ENCODE assay signal across 8 cellular contexts in genomic region chr2:38602136-38602731, GRCh38. TPM values are rescaled to one million over a fixed set of nuclear protein-coding genes. Genes with fewer than 3 reads are reported as not detected.
DNase-seq lines count a peak whose midpoint lies in the region; ATAC-seq, FAIRE-seq and TF ChIP-seq lines count a peak whose summit lies in the region.

No MANE protein-coding gene starts in this region.

- H3K79me1 ChIP-seq in H1 (ENCODE audit: low read depth, low read length), result no peaks in the 10 kb centered on the region

- peak overlapping the region in 1 of 3 donors; percentile 66 for H3K27ac Mint-ChIP-seq in IgD-negative memory B cell
- H3K27ac Mint-ChIP-seq in activated CD8-positive, alpha-beta T cell treated with anti-CD3 and anti-CD28 coated beads, Interleukin-2, amount 10 ng/mL, durations not matched to agents 7 days and 5 days, result peak overlapping the region; percentile 81

- H3K4ac ChIP-seq in H1 (replicated peaks; ENCODE audit: insufficient read length, low read depth, low read length), result no peak overlapping the region

- peak overlapping the region; percentile 82 to 93 (median 84) for H3K9ac ChIP-seq in H1 (replicated peaks in 1 of 4; ENCODE audit: extremely low read depth in 1 of 4, low read depth in 3 of 4, low read length in 3 of 4)
- peak overlapping the region in 4 of 5 donors; percentile 76 to 92 (median 86) for H3K9ac ChIP-seq in subcutaneous abdominal adipose tissue (ENCODE audit: low read length in 5 of 5)

- no peak overlapping the region for H2BK120ac ChIP-seq in H1 (replicated peaks; ENCODE audit: low read depth, low read length)

- peaks cover 0 to 9% (median 3%) of the 10 kb centered on the region in 4 experiments; a peak in 3 of 7 replicates for H3K4me1 ChIP-seq in H1 (replicated peaks in 1 of 4; ENCODE audit: control insufficient read depth in 3 of 4, insufficient read depth in 4 of 4, low read length in 3 of 4)
- H3K4me1 ChIP-seq in subcutaneous abdominal adipose tissue (ENCODE audit: control insufficient read depth in 5 of 5, insufficient read depth in 5 of 5, low read length in 5 of 5), result peaks cover 2 to 45% (median 36%) of the 10 kb centered on the region in 5 donors

- no peaks in the 10 kb centered on the region for H3K27me3 ChIP-seq in H1 (replicated peaks in 1 of 4; ENCODE audit: control insufficient read depth in 3 of 4, extremely low read depth in 1 of 4, insufficient read depth in 3 of 4, low read length in 3 of 4)
- H3K27me3 ChIP-seq in subcutaneous abdominal adipose tissue (ENCODE audit: control insufficient read depth in 5 of 5, insufficient read depth in 4 of 5, low read length in 5 of 5), result no peaks in the 10 kb centered on the region

- H3K4me3 ChIP-seq in AG10803 (ENCODE audit: low read length) (peak overlapping the region; percentile 80), H1 (ENCODE audit: extremely low read depth in 1 of 4, insufficient read depth in 2 of 4, low read depth in 3 of 4, low read length in 4 of 4) (peak overlapping the region; percentile 80 to 94 (median 84)), subcutaneous abdominal adipose tissue (ENCODE audit: low read depth in 1 of 5, low read length in 5 of 5) (peak overlapping the region; percentile 68 to 94 (median 88))

- peaks cover 4% of the 10 kb centered on the region; the same call in 1 of the 2 replicates for H3K23me2 ChIP-seq in H1 (ENCODE audit: low read depth, low read length)

- POLR2A ChIA-PET in activated CD8-positive, alpha-beta T cell treated with anti-CD3 and anti-CD28 coated beads, Interleukin-2, amount 10 ng/mL, durations not matched to agents 7 days and 5 days (lab: Charles Lee), result interaction anchor here (0.6 to 9.1 kb wide), 14 partner anchors 10 to 151 kb away, joined by 3 to 85 read pairs (median 4); partner anchors contain the start of genes GALM and SRSF7
- POLR2A ChIA-PET in H1 (lab: Charles Lee; ENCODE audit: partially characterized antibody), result interaction anchor here (0.6 to 21.1 kb wide), 26 partner anchors 9 to 248 kb away, joined by 3 to 334 read pairs (median 4); partner anchors contain the start of genes GALM and SRSF7

- peak overlapping the region; percentile 91 for H3K27ac ChIP-seq in H1 (ENCODE audit: low read depth, low read length)
- peak overlapping the region; percentile 90 for H3K27ac ChIP-seq in subcutaneous abdominal adipose tissue (ENCODE audit: low read depth, low read length)

- peak overlapping the region; percentile 77 to 81 for H3K4me2 ChIP-seq in H1 (ENCODE audit: insufficient read depth in 1 of 2, low read depth in 2 of 2, low read length in 2 of 2)

- TF ChIP-seq RAD21 in H1 (IDR thresholded peaks at IDR 0.05 in 1 of 2, conservative IDR thresholded peaks at IDR 0.05 in 1 of 2; ENCODE audit: low read depth in 2 of 2, low read length in 2 of 2), result no peak

- no peak for TF ChIP-seq POLR2A in H1 (IDR thresholded peaks at IDR 0.05; ENCODE audit: control extremely low read depth in 1 of 2, low read depth in 2 of 2, low read length in 2 of 2)

- no peaks in the 10 kb centered on the region for H3K9me3 ChIP-seq in H1 (ENCODE audit: insufficient read depth in 2 of 2, low read depth in 1 of 2, low read length in 1 of 2)
- H3K9me3 ChIP-seq in subcutaneous abdominal adipose tissue (ENCODE audit: control insufficient read depth in 5 of 5, low read length in 5 of 5), result no peaks in the 10 kb centered on the region

- WGBS in H1 (ENCODE audit: extremely low coverage in 1 of 2, insufficient coverage in 1 of 2, insufficient read length in 1 of 2, insufficient replicate concordance in 2 of 2, low coverage in 1 of 2, low lambda C conversion rate in 2 of 2, missing lambda C conversion rate in 1 of 2), 2 experiments, result 1% methylated on average over 33 of the region's 74 CpGs; no CpG with 5 or more reads in 1 of the 2 experiments

- peak; percentile 11 for DNase-seq in AG10803 (ENCODE audit: low read depth)
- DNase-seq in activated CD8-positive, alpha-beta T cell treated with anti-CD3 and anti-CD28 coated beads, Interleukin-2, amount 10 ng/mL, durations not matched to agents 7 days and 5 days, result peak; percentile 47
- DNase-seq in H1 (ENCODE audit: low read depth in 1 of 2, low spot score in 2 of 2), result peak in 1 of 2 experiments; percentile 75
- DNase-seq in mucosa of gallbladder (ENCODE audit: low spot score), result peak; percentile 24
- DNase-seq in DMS153 treated with DMSO at 0.1 percent for 48 hours (lab: John Stamatoyannopoulos, UW; ENCODE audit: unreplicated experiment), result no peak

- TF ChIP-seq CTCF in AG10803 (conservative IDR thresholded peaks at IDR 0.05; ENCODE audit: low read length) (no peak), H1 (IDR thresholded peaks at IDR 0.05; ENCODE audit: control extremely low read depth in 1 of 3, insufficient read depth in 1 of 3, low read depth in 1 of 3, low read length in 3 of 3) (no peak)

- H3K4me1 Mint-ChIP-seq in IgD-negative memory B cell, result peaks cover 5 to 22% (median 8%) of the 10 kb centered on the region in 3 donors
- peaks cover 46% of the 10 kb centered on the region for H3K4me1 Mint-ChIP-seq in activated CD8-positive, alpha-beta T cell treated with anti-CD3 and anti-CD28 coated beads, Interleukin-2, amount 10 ng/mL, durations not matched to agents 7 days and 5 days (ENCODE audit: low read depth)

- H3K14ac ChIP-seq in H1 (ENCODE audit: insufficient read length), result no peak overlapping the region

- H3K4me3 Mint-ChIP-seq in IgD-negative memory B cell, result peak overlapping the region; percentile 77 to 88 (median 84)
- peak overlapping the region; percentile 89 for H3K4me3 Mint-ChIP-seq in activated CD8-positive, alpha-beta T cell treated with anti-CD3 and anti-CD28 coated beads, Interleukin-2, amount 10 ng/mL, durations not matched to agents 7 days and 5 days

- peaks cover 3 to 20% of the 10 kb centered on the region in 2 experiments for H4K20me1 ChIP-seq in H1 (replicated peaks in 1 of 2; ENCODE audit: control insufficient read depth in 1 of 2, insufficient read depth in 2 of 2, low read length in 2 of 2)

- peak overlapping the region; percentile 73 for H2BK5ac ChIP-seq in H1 (ENCODE audit: low read depth, low read length)

- peaks cover 17 to 47% of the 10 kb centered on the region in 2 experiments for H3K79me2 ChIP-seq in H1 (ENCODE audit: control insufficient read depth in 1 of 2, insufficient read depth in 2 of 2, low read length in 2 of 2)

- CTCF ChIA-PET in activated CD8-positive, alpha-beta T cell treated with anti-CD3 and anti-CD28 coated beads, Interleukin-2, amount 10 ng/mL, durations not matched to agents 7 days and 5 days (lab: Charles Lee), result interaction anchor here (0.6 to 15.5 kb wide), 23 partner anchors 12 to 149 kb away, joined by 3 to 195 read pairs (median 8); partner anchors contain the start of genes GALM and SRSF7
- CTCF ChIA-PET in H1 (lab: Charles Lee; ENCODE audit: partially characterized antibody), result interaction anchor here (0.8 to 14.3 kb wide), 10 partner anchors 11 to 226 kb away, joined by 3 to 119 read pairs (median 5); no protein-coding TSS in a partner anchor

- no peak for TF ChIP-seq EP300 in H1 (IDR thresholded peaks at IDR 0.05; ENCODE audit: borderline replicate concordance in 1 of 2, low read depth in 2 of 2, low read length in 2 of 2)

- H3K56ac ChIP-seq in H1 (replicated peaks; ENCODE audit: insufficient read length, low read depth, low read length), result peak overlapping the region; percentile 92

- H3K27me3 Mint-ChIP-seq in IgD-negative memory B cell, result peaks cover 32% of the 10 kb centered on the region
- H3K27me3 Mint-ChIP-seq in activated CD8-positive, alpha-beta T cell treated with anti-CD3 and anti-CD28 coated beads, Interleukin-2, amount 10 ng/mL, durations not matched to agents 7 days and 5 days (ENCODE audit: low read depth), result no peaks in the 10 kb centered on the region

- no peaks in the 10 kb centered on the region for H3K36me3 Mint-ChIP-seq in IgD-negative memory B cell
- peaks cover 11% of the 10 kb centered on the region for H3K36me3 Mint-ChIP-seq in activated CD8-positive, alpha-beta T cell treated with anti-CD3 and anti-CD28 coated beads, Interleukin-2, amount 10 ng/mL, durations not matched to agents 7 days and 5 days (ENCODE audit: low read depth)

- H3K36me3 ChIP-seq in H1 (ENCODE audit: control insufficient read depth in 2 of 4, insufficient read depth in 4 of 4, low read length in 3 of 4), result no peaks in the 10 kb centered on the region
- no peaks in the 10 kb centered on the region for H3K36me3 ChIP-seq in subcutaneous abdominal adipose tissue (ENCODE audit: control insufficient read depth in 5 of 5, insufficient read depth in 5 of 5, low read length in 5 of 5)

- no peak overlapping the region for H2AK5ac ChIP-seq in H1 (ENCODE audit: low read depth, low read length)

- peak overlapping the region; percentile 69 for H4K5ac ChIP-seq in H1 (ENCODE audit: insufficient read length, low read depth, low read length)

- no peak overlapping the region for H3K23ac ChIP-seq in H1 (ENCODE audit: insufficient read length)

- H4K91ac ChIP-seq in H1 (replicated peaks; ENCODE audit: insufficient read length, low read length), result peak overlapping the region; percentile 97

- ATAC-seq in GM21360 (IDR thresholded peaks at IDR 0.05; ENCODE audit: unreplicated experiment), result peak; percentile 4
- peak; percentile 22 for ATAC-seq in activated CD8-positive, alpha-beta T cell treated with anti-CD3 and anti-CD28 coated beads, Interleukin-2, amount 10 ng/mL, durations not matched to agents 7 days and 5 days

- H3K9me3 Mint-ChIP-seq in IgD-negative memory B cell, result no peaks in the 10 kb centered on the region
- H3K9me3 Mint-ChIP-seq in activated CD8-positive, alpha-beta T cell treated with anti-CD3 and anti-CD28 coated beads, Interleukin-2, amount 10 ng/mL, durations not matched to agents 7 days and 5 days (ENCODE audit: insufficient read depth), result no peaks in the 10 kb centered on the region

- H2BK12ac ChIP-seq in H1 (ENCODE audit: low read depth, low read length), result no peak overlapping the region

- no peak overlapping the region for H2AFZ ChIP-seq in H1 (ENCODE audit: low read length)

- FAIRE-seq in H1 (lab: Jason Lieb, UNC), result no peak

- no peak overlapping the region for H2BK20ac ChIP-seq in H1 (ENCODE audit: low read length)

- H3K18ac ChIP-seq in H1 (ENCODE audit: extremely low read depth, low read length), result peak overlapping the region; percentile 96

- H2BK15ac ChIP-seq in H1 (ENCODE audit: low read length), result no peak overlapping the region

- peak overlapping the region; percentile 96 for H4K8ac ChIP-seq in H1 (ENCODE audit: extremely low read depth, insufficient read depth, low read length)

RNA-seq across cellular contexts. Expression of gene HNRNPLL, which starts 0.5 kb away (rescaled TPM):
- 3.1 TPM for polyA plus RNA-seq in IgD-negative memory B cell
- total RNA-seq in activated CD8-positive, alpha-beta T cell treated with anti-CD3 and anti-CD28 coated beads, Interleukin-2, amount 10 ng/mL, durations not matched to agents 7 days and 5 days, result 10 to 100 TPM; 46.5 to 46.6 TPM
- total RNA-seq in H1 (2021; fragmentation: NEBNext Ultra II Directional; extraction: Animal tissue kit (Norgen Biotek cat#: 25700)), result 69.3 TPM in 2 replicates
- polyA plus RNA-seq in H1 (2011; rRNA removed), result 11.1 and 18.6 TPM in 2 replicates
- polyA plus RNA-seq in H1 (2011; cell fraction: cytosol; rRNA removed), result 23.1 TPM
- polyA plus RNA-seq in H1 (2011; cell fraction: nucleus; rRNA removed), result 16.1 TPM
- polyA plus RNA-seq in H1 (2012, experiment 1 of 2), result 31.0 to 61.2 TPM (median 34.3 TPM) in 4 replicates
- 5.6 TPM for polyA plus RNA-seq in H1 (2012, experiment 2 of 2)
- polyA plus RNA-seq in H1 (2013, experiment 1 of 2), result 26.9 TPM
- 27.9 TPM for polyA plus RNA-seq in H1 (2013, experiment 2 of 2)
- polyA minus RNA-seq in H1 (2011; rRNA and poly(A)+ RNA removed), result 34.2 and 57.9 TPM in 2 replicates
- 27.4 TPM for polyA minus RNA-seq in H1 (2011; cell fraction: cytosol; rRNA and poly(A)+ RNA removed)
- polyA minus RNA-seq in H1 (2011; cell fraction: nucleus; rRNA and poly(A)+ RNA removed), result 93.9 TPM
- total RNA-seq in mucosa of gallbladder, result 51.9 TPM
